ENCODE assay signal across 21 cellular contexts in the genomic region with DNA sequence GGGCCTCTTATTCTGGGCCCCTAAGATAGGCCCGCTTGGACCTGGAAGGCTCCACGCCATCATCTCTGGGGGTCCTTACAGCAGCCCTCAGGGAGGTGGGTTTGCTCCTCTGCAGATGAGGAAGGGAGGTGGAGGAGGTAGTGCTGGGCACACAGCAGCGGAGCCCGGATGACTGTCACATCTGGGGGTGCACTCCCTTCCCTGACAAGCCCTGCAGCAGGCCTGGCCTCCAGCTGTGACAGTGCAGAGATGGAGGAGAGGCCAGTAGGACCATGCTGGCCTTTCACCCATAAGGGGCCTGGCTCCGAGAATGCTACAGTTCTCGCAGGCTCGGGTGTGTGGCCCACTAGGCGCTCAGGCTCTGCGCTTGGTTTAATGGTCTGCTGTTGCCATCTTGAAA. TPM values are rescaled to one million over a fixed set of nuclear protein-coding genes. Genes with fewer than 3 reads are reported as not detected.
"Had no signal": no experiment of that assay in that cellular context is flagged by ENCODE, and none has a peak within 500 bp of the region (broad histone marks: within the 10 kb centered on the region; RNA-seq: fewer than 3 reads in every experiment).

No MANE protein-coding gene starts in this region.

- DNase-seq: activated CD4-positive, alpha-beta T cell treated with anti-CD3 and anti-CD28 coated beads for 4 hours; activated CD8-positive, alpha-beta memory T cell treated with anti-CD3 and anti-CD28 coated beads, Interleukin-2, amount 50 U/mL, for 4 hours; activated CD8-positive, alpha-beta T cell treated with anti-CD3 and anti-CD28 coated beads for 36 hours; activated naive CD4-positive, alpha-beta T cell treated with anti-CD3 and anti-CD28 coated beads for 36 hours; activated T-cell treated with anti-CD3 and anti-CD28 coated beads, Interleukin-2, amount 50 U/mL, for 1 hour; anterior cingulate cortex; caudate nucleus; Karpas-422; MM.1S; NCI-H1105; NCI-H1436 treated with DMSO at 0.1 percent for 48 hours; NCI-H187; NCI-H2081; NCI-H446; NCI-H524; PC-3; SHP77 treated with DMSO at 0.1 percent for 48 hours had no signal

- H3K4me3 ChIP-seq: adrenal gland had no signal

- H3K9me3 ChIP-seq: adrenal gland had no signal

- FAIRE-seq: RCC 7860 had no signal

- H3K27ac ChIP-seq: adrenal gland had no signal

- ATAC-seq: activated CD4-positive, CD25-positive, alpha-beta regulatory T cell treated with anti-CD3 and anti-CD28 coated beads, Interleukin-2, amount 50 U/mL, for 24 hours; activated CD8-positive, alpha-beta T cell treated with anti-CD3 and anti-CD28 coated beads for 36 hours; PC-3 had no signal

- H3K27me3 ChIP-seq: adrenal gland had no signal

- H3K36me3 ChIP-seq: adrenal gland had no signal

RNA-seq across cellular contexts. Expression of gene GDF2, which starts 9.2 kb away (rescaled TPM):
- total RNA-seq: activated CD8-positive, alpha-beta T cell treated with anti-CD3 and anti-CD28 coated beads for 36 hours; activated naive CD4-positive, alpha-beta T cell treated with anti-CD3 and anti-CD28 coated beads for 36 hours; adrenal gland; PC-3; SK-MEL-5 had no signal
- polyA plus RNA-seq: adrenal gland had no signal

RNA-seq across cellular contexts. Expression of gene RBP3, which starts 16.7 kb away (rescaled TPM):
- total RNA-seq: activated CD8-positive, alpha-beta T cell treated with anti-CD3 and anti-CD28 coated beads for 36 hours; activated naive CD4-positive, alpha-beta T cell treated with anti-CD3 and anti-CD28 coated beads for 36 hours; PC-3; SK-MEL-5 had no signal
- polyA plus RNA-seq: adrenal gland had no signal

RNA-seq across cellular contexts. Expression of gene GDF10, which starts 31.5 kb away (rescaled TPM):
- total RNA-seq: PC-3, SK-MEL-5 had no signal

RNA-seq across cellular contexts. Expression of gene ZNF488, which starts 52.6 kb away (rescaled TPM):
- total RNA-seq: SK-MEL-5 had no signal
